ENCODE assay signal across 1 cellular context in the genomic region with DNA sequence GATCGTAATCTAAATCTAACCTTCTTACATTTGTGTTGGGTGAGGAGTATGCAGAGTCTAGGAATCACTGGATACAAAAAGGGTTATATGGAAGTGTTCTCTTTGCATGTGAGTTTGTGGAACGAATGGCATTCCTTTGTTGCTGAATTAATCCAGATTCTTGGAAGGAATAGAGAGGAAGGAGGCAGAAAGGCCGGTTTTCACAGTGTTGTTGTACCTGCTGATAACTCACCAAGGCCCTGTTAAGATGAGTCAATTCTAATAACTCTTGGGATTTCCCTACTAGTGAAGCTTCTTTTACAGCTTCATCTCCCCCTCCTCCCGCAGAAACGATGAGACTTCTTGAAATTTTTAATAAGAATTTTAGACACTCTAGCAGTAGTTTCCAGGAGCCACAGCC.
TF ChIP-seq lines count a peak whose summit lies in the region.

No MANE protein-coding gene starts in this region.

TF ChIP-seq in GM12878, 131 proteins besides CTCF, POLR2A, EP300 and RAD21 (continued from another document):
- TF ChIP-seq, protein P1, sequence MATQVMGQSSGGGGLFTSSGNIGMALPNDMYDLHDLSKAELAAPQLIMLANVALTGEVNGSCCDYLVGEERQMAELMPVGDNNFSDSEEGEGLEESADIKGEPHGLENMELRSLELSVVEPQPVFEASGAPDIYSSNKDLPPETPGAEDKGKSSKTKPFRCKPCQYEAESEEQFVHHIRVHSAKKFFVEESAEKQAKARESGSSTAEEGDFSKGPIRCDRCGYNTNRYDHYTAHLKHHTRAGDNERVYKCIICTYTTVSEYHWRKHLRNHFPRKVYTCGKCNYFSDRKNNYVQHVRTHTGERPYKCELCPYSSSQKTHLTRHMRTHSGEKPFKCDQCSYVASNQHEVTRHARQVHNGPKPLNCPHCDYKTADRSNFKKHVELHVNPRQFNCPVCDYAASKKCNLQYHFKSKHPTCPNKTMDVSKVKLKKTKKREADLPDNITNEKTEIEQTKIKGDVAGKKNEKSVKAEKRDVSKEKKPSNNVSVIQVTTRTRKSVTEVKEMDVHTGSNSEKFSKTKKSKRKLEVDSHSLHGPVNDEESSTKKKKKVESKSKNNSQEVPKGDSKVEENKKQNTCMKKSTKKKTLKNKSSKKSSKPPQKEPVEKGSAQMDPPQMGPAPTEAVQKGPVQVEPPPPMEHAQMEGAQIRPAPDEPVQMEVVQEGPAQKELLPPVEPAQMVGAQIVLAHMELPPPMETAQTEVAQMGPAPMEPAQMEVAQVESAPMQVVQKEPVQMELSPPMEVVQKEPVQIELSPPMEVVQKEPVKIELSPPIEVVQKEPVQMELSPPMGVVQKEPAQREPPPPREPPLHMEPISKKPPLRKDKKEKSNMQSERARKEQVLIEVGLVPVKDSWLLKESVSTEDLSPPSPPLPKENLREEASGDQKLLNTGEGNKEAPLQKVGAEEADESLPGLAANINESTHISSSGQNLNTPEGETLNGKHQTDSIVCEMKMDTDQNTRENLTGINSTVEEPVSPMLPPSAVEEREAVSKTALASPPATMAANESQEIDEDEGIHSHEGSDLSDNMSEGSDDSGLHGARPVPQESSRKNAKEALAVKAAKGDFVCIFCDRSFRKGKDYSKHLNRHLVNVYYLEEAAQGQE (IDR thresholded peaks at IDR 0.05; ENCODE audit: low read depth, low read length): no peak
- TF ChIP-seq NRF1 (conservative IDR thresholded peaks at IDR 0.05; ENCODE audit: low read depth, low read length) (no peak), GABPA (IDR thresholded peaks at IDR 0.05; ENCODE audit: low read depth) (no peak), POU2F2 (IDR thresholded peaks at IDR 0.05; ENCODE audit: borderline replicate concordance, low read depth, low read length) (no peak), BCL11A (IDR thresholded peaks at IDR 0.05; ENCODE audit: low read depth, low read length) (no peak), NR2F1 (conservative IDR thresholded peaks at IDR 0.05) (no peak), DPF2 (IDR thresholded peaks at IDR 0.05) (no peak), KDM1A (IDR thresholded peaks at IDR 0.05; ENCODE audit: borderline replicate concordance) (no peak), TARDBP (IDR thresholded peaks at IDR 0.05; ENCODE audit: borderline replicate concordance) (no peak), NR2C2 (IDR thresholded peaks at IDR 0.05; ENCODE audit: borderline replicate concordance, control insufficient read depth, insufficient read length, low read depth) (no peak), CREB1 (IDR thresholded peaks at IDR 0.05; ENCODE audit: low read depth) (no peak), ATF7 (IDR thresholded peaks at IDR 0.05; ENCODE audit: low read depth) (no peak), EZH2 (IDR thresholded peaks at IDR 0.05; ENCODE audit: borderline replicate concordance, control insufficient read depth, low read depth, low read length) (no peak), ZNF274 (IDR thresholded peaks at IDR 0.05; ENCODE audit: insufficient read depth, insufficient read length) (no peak), RFX5 (IDR thresholded peaks at IDR 0.05; ENCODE audit: low read depth, low read length) (no peak), MYC (IDR thresholded peaks at IDR 0.05; ENCODE audit: insufficient read depth, insufficient read length, insufficient replicate concordance, low read length, severe bottlenecking) (no peak), CEBPB (IDR thresholded peaks at IDR 0.05; ENCODE audit: borderline replicate concordance in 1 of 2, low read depth in 2 of 2, low read length in 2 of 2) (no peak)
- TF ChIP-seq, protein P2, sequence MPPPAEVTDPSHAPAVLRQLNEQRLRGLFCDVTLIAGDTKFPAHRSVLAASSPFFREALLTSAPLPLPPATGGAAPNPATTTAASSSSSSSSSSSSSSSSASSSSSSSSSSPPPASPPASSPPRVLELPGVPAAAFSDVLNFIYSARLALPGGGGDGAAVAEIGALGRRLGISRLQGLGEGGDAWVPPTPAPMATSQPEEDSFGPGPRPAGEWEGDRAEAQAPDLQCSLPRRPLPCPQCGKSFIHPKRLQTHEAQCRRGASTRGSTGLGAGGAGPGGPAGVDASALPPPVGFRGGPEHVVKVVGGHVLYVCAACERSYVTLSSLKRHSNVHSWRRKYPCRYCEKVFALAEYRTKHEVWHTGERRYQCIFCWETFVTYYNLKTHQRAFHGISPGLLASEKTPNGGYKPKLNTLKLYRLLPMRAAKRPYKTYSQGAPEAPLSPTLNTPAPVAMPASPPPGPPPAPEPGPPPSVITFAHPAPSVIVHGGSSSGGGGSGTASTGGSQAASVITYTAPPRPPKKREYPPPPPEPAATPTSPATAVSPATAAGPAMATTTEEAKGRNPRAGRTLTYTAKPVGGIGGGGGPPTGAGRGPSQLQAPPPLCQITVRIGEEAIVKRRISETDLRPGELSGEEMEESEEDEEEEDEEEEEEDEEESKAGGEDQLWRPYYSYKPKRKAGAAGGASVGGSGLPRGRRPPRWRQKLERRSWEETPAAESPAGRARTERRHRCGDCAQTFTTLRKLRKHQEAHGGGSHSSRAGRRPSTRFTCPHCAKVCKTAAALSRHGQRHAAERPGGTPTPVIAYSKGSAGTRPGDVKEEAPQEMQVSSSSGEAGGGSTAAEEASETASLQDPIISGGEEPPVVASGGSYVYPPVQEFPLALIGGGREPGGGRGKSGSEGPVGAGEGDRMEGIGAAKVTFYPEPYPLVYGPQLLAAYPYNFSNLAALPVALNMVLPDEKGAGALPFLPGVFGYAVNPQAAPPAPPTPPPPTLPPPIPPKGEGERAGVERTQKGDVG (CRISPR knock-in tag; IDR thresholded peaks at IDR 0.05): no peak
- TF ChIP-seq, protein P3, sequence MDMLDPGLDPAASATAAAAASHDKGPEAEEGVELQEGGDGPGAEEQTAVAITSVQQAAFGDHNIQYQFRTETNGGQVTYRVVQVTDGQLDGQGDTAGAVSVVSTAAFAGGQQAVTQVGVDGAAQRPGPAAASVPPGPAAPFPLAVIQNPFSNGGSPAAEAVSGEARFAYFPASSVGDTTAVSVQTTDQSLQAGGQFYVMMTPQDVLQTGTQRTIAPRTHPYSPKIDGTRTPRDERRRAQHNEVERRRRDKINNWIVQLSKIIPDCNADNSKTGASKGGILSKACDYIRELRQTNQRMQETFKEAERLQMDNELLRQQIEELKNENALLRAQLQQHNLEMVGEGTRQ (IDR thresholded peaks at IDR 0.05; ENCODE audit: borderline replicate concordance, low read depth, low read length): no peak
